15 cellular contexts compared by ENCODE assay signal in genomic region chr2:200482194-200482593, GRCh38. TPM values are rescaled to one million over a fixed set of nuclear protein-coding genes. Genes with fewer than 3 reads are reported as not detected.
DNase-seq lines count a peak whose midpoint lies in the region; ATAC-seq and TF ChIP-seq lines count a peak whose summit lies in the region.
"Had no signal": no experiment of that assay in that cellular context is flagged by ENCODE, and none has a peak within 500 bp of the region (broad histone marks: within the 10 kb centered on the region; RNA-seq: fewer than 3 reads in every experiment).

No MANE protein-coding gene starts in this region.

- H3K4me1 Mint-ChIP-seq in CD8-positive, alpha-beta memory T cell: peaks cover 3 to 6% (median 4%) of the 10 kb centered on the region in 3 donors
- H3K4me1 Mint-ChIP-seq in osteocyte (ENCODE audit: unreplicated experiment): peaks cover 34% of the 10 kb centered on the region

- ATAC-seq in GM18498 (IDR thresholded peaks at IDR 0.05; ENCODE audit: unreplicated experiment) (peak; percentile 52), GM19438 (IDR thresholded peaks at IDR 0.05; ENCODE audit: low read depth, unreplicated experiment) (peak; percentile 51), HG02973 (IDR thresholded peaks at IDR 0.05; ENCODE audit: unreplicated experiment) (peak; percentile 42)

- H3K36me3 Mint-ChIP-seq in CD8-positive, alpha-beta memory T cell: peaks cover 0 to 8% (median 3%) of the 10 kb centered on the region in 3 donors
- H3K36me3 Mint-ChIP-seq in osteocyte (ENCODE audit: unreplicated experiment): peaks cover 24% of the 10 kb centered on the region

- H3K27ac Mint-ChIP-seq in CD8-positive, alpha-beta memory T cell: no peak overlapping the region
- H3K27ac Mint-ChIP-seq in osteocyte (ENCODE audit: unreplicated experiment): no peak overlapping the region

- no peak overlapping the region for H3K9ac ChIP-seq in GM23248

- no peaks in the 10 kb centered on the region for H3K27me3 ChIP-seq in CD8-positive, alpha-beta memory T cell (ENCODE audit: insufficient read depth, low read length, poor library complexity, severe bottlenecking)
- H3K27me3 ChIP-seq in GM23248 (replicated peaks; ENCODE audit: insufficient read depth): no peaks in the 10 kb centered on the region

- no peaks in the 10 kb centered on the region for H3K9me3 ChIP-seq in CD8-positive, alpha-beta memory T cell (ENCODE audit: low read length)
- no peaks in the 10 kb centered on the region for H3K9me3 ChIP-seq in GM23248 (ENCODE audit: low read depth)

- no peak overlapping the region for H2AFZ ChIP-seq in GM23248

- H3K4me1 ChIP-seq in CD8-positive, alpha-beta memory T cell (ENCODE audit: insufficient read depth, low read length): no peaks in the 10 kb centered on the region
- H3K4me1 ChIP-seq in GM23248 (ENCODE audit: insufficient read depth): peaks cover 26% of the 10 kb centered on the region

- H3K9me3 Mint-ChIP-seq in CD8-positive, alpha-beta memory T cell: no peaks in the 10 kb centered on the region
- H3K9me3 Mint-ChIP-seq in osteocyte (ENCODE audit: unreplicated experiment): no peaks in the 10 kb centered on the region

- no peaks in the 10 kb centered on the region for H3K27me3 Mint-ChIP-seq in CD8-positive, alpha-beta memory T cell
- H3K27me3 Mint-ChIP-seq in osteocyte (ENCODE audit: unreplicated experiment): no peaks in the 10 kb centered on the region

- H3K4me3 Mint-ChIP-seq in CD8-positive, alpha-beta memory T cell: no peak overlapping the region
- H3K4me3 Mint-ChIP-seq in osteocyte (ENCODE audit: unreplicated experiment): no peak overlapping the region

- H3K4me2 ChIP-seq in GM23248 (ENCODE audit: unreplicated experiment): no peak overlapping the region

- no peaks in the 10 kb centered on the region for H3K9me2 ChIP-seq in GM23248 (ENCODE audit: insufficient read depth)

- POLR2A ChIA-PET in CD8-positive, alpha-beta memory T cell (lab: Charles Lee): no interaction called here

- CTCF ChIA-PET in CD8-positive, alpha-beta memory T cell (lab: Charles Lee): interaction anchor here (0.7 to 4.8 kb wide), 11 partner anchors 10 to 541 kb away, joined by 3 to 42 read pairs (median 5); partner anchors contain the start of gene KCTD18

- no peak for TF ChIP-seq CTCF in osteocyte (IDR thresholded peaks at IDR 0.05)

- no peak overlapping the region for H3K27ac ChIP-seq in CD8-positive, alpha-beta memory T cell (ENCODE audit: low read depth, low read length)
- H3K27ac ChIP-seq in GM23248: no peak overlapping the region

- H4K20me1 ChIP-seq in GM23248 (ENCODE audit: insufficient read depth): no peaks in the 10 kb centered on the region

- in situ Hi-C loops in GM23248 (cut with MboI): loop anchor here (10.0 kb wide), 1 partner anchor 507 kb away; no protein-coding TSS in a partner anchor

- no peak overlapping the region for H3K4me3 ChIP-seq in CD8-positive, alpha-beta memory T cell (ENCODE audit: low read length)
- no peak overlapping the region for H3K4me3 ChIP-seq in GM23248

- no peaks in the 10 kb centered on the region for H3K79me2 ChIP-seq in GM23248 (ENCODE audit: insufficient read depth)

- H3F3A ChIP-seq in GM23248 (ENCODE audit: insufficient read depth): peaks cover 49% of the 10 kb centered on the region

- DNase-seq in SK-N-DZ (ENCODE audit: low spot score): peak; percentile 37
- no peak for DNase-seq in CD8-positive, alpha-beta memory T cell
- no peak for DNase-seq in GM23248
- no peak for DNase-seq in activated naive CD4-positive, alpha-beta T cell treated with Interleukin-2 at 50 U/mL for 16 hours
- no peak for DNase-seq in osteocyte (ENCODE audit: extremely low spot score, unreplicated experiment)
- DNase-seq: activated naive CD4-positive, alpha-beta T cell treated with anti-CD3 and anti-CD28 coated beads, Interleukin-2, amount 50 U/mL, for 16 hours; DMS79; GOT3; NCI-H187 treated with DMSO at 0.1 percent for 48 hours; NCI-H774; posterior cingulate gyrus; T1000 had no signal

- no peaks in the 10 kb centered on the region for H3K36me3 ChIP-seq in CD8-positive, alpha-beta memory T cell (ENCODE audit: insufficient read depth, low read length)
- H3K36me3 ChIP-seq in GM23248 (ENCODE audit: low read depth): peaks cover 19% of the 10 kb centered on the region

RNA-seq across cellular contexts. Expression of gene KCTD18, which starts 27.7 kb away (rescaled TPM):
- polyA plus RNA-seq in SK-N-DZ (2014; cell fraction: cytosol; rRNA removed): 11.8 and 14.2 TPM in 2 replicates
- 8.3 and 16.5 TPM in 2 replicates for polyA plus RNA-seq in SK-N-DZ (2014; cell fraction: nucleus; rRNA removed)
- total RNA-seq in CD8-positive, alpha-beta memory T cell: 10 to 100 TPM; 14.5 to 15.3 TPM
- 14.7 TPM for polyA plus RNA-seq in CD8-positive, alpha-beta memory T cell
- total RNA-seq in GM23248 (2014; rRNA removed; shearing (Covaris generic)): 24.0 and 27.7 TPM in 2 replicates
- 15.6 and 17.9 TPM in 2 replicates for polyA plus RNA-seq in GM23248 (2016; fragmentation: Nextera tagmentation; extraction: Ambion mirVana)
- 18.5 and 19.1 TPM in 2 replicates for total RNA-seq in osteocyte

RNA-seq across cellular contexts. Expression of gene SGO2, which starts 43.8 kb away (rescaled TPM):
- 13.0 and 13.6 TPM in 2 replicates for polyA plus RNA-seq in SK-N-DZ (2014; cell fraction: cytosol; rRNA removed)
- polyA plus RNA-seq in SK-N-DZ (2014; cell fraction: nucleus; rRNA removed): 11.1 and 24.7 TPM in 2 replicates
- 10 to 100 TPM; 18.6 to 19.9 TPM for total RNA-seq in CD8-positive, alpha-beta memory T cell
- polyA plus RNA-seq in CD8-positive, alpha-beta memory T cell: 3.5 TPM
- total RNA-seq in GM23248 (2014; rRNA removed; shearing (Covaris generic)): 6.2 and 6.3 TPM in 2 replicates
- polyA plus RNA-seq in GM23248 (2016; fragmentation: Nextera tagmentation; extraction: Ambion mirVana): 11.7 and 14.5 TPM in 2 replicates
- 5.2 and 5.7 TPM in 2 replicates for total RNA-seq in osteocyte
